ENCODE assay signal across 1 cellular context in genomic region chr2:170140561-170140960, GRCh38.
TF ChIP-seq lines count a peak whose summit lies in the region.

No MANE protein-coding gene starts in this region.

TF ChIP-seq in H1, 55 proteins besides CTCF, POLR2A, EP300 and RAD21:
- TF ChIP-seq SUZ12 (IDR thresholded peaks at IDR 0.05; ENCODE audit: low read length) (no peak), RNF2 (IDR thresholded peaks at IDR 0.05; ENCODE audit: borderline replicate concordance, low read depth, low read length, missing control alignments, poor library complexity, severe bottlenecking) (no peak), KDM1A (IDR thresholded peaks at IDR 0.05; ENCODE audit: borderline replicate concordance, low read length) (no peak), RFX5 (IDR thresholded peaks at IDR 0.05; ENCODE audit: borderline replicate concordance, low read depth, low read length) (no peak), TCF12 (IDR thresholded peaks at IDR 0.05; ENCODE audit: low read depth, low read length) (no peak), CHD7 (IDR thresholded peaks at IDR 0.05; ENCODE audit: insufficient replicate concordance, low read length) (no peak), PHF8 (conservative IDR thresholded peaks at IDR 0.05; ENCODE audit: low read depth, low read length) (no peak), FOSL1 (IDR thresholded peaks at IDR 0.05; ENCODE audit: insufficient read depth, low read depth, low read length) (no peak), E2F6 (IDR thresholded peaks at IDR 0.05) (no peak)
